Comparison of ENCODE assay signal across 8 cellular contexts in the genomic region with DNA sequence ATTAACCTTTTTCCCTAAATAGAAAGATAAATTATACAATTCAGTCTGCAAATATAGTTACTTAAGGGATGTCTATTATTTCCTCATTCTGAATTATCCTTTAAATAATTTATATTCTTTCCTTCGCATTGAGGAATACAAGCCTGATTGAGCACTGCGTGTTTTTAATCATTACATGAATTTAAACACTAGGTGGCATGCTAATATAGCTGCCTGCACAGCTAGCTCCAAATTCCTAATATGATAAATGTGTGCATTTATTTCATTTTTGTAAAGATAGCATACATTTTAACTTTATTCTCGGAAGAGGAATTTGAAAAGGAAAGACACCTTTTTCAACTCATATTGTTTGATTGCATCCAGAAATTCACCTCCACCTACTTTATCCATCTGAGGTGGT.
DNase-seq lines count a peak whose midpoint lies in the region; ATAC-seq and TF ChIP-seq lines count a peak whose summit lies in the region.
"Not testable (repeated sequence)": the region's sequence is repeated elsewhere in the genome, so short reads cannot be mapped to it uniquely, and the experiment has no call there.

No MANE protein-coding gene starts in this region.

- BruUV-seq in PC-9 (replicated peaks; lab: Mats Ljungman, UMichigan): not testable (repeated sequence)

- not testable (repeated sequence) for TF ChIP-seq EP300 in Ishikawa (IDR thresholded peaks at IDR 0.05; ENCODE audit: borderline replicate concordance)

- H3K27ac Mint-ChIP-seq in nephron: peak overlapping the region in 2 of 3 experiments; percentile 25 to 59

- H3K9ac ChIP-seq in DND-41 (ENCODE audit: low read depth, low read length): not testable (repeated sequence)

- POLR2A ChIA-PET in PC-9 (lab: Charles Lee; ENCODE audit: unreplicated experiment): not testable (repeated sequence)

- not testable (repeated sequence) for ATAC-seq in DND-41 (ENCODE audit: insufficient read depth, low read depth); foreskin keratinocyte

- in situ Hi-C loops in astrocyte of the cerebellum (cut with HindIII; ENCODE audit: low sequenced_read_pairs): not testable (repeated sequence)

- H3K27ac ChIP-seq in DND-41 (ENCODE audit: low read length); PC-9; foreskin keratinocyte; uterus: not testable (repeated sequence)

- not testable (repeated sequence) for H3K36me3 Mint-ChIP-seq in nephron (ENCODE audit: low read depth)

- H3K36me3 ChIP-seq in DND-41 (ENCODE audit: insufficient read depth, low read length); PC-9 (ENCODE audit: low read depth); uterus: not testable (repeated sequence)

- not testable (repeated sequence) for H3K4me3 Mint-ChIP-seq in nephron

- H3K27me3 ChIP-seq in DND-41 (ENCODE audit: insufficient read depth, low read length, poor library complexity); foreskin keratinocyte; uterus: not testable (repeated sequence)
- H3K27me3 ChIP-seq in PC-9 (ENCODE audit: insufficient read depth, low read depth): peaks cover 37% of the 10 kb centered on the region

- H3K9me3 ChIP-seq in DND-41 (ENCODE audit: insufficient read depth, low read length, severe bottlenecking); PC-9 (ENCODE audit: insufficient read depth, low read depth); uterus: not testable (repeated sequence)

- H3K27me3 Mint-ChIP-seq in nephron (ENCODE audit: low read depth): not testable (repeated sequence)

- not testable (repeated sequence) for H2AFZ ChIP-seq in DND-41 (ENCODE audit: low read depth, low read length); PC-9

- peaks cover 22% of the 10 kb centered on the region for H3K4me1 Mint-ChIP-seq in nephron

- TF ChIP-seq POLR2A in uterus (IDR thresholded peaks at IDR 0.05): not testable (repeated sequence)

- intact Hi-C loops in PC-9 (cut with micrococcal nuclease; ENCODE audit: unreplicated experiment): not testable (repeated sequence)
- intact Hi-C loops in uterus (cut with DNase I; ENCODE audit: low total_unique reads): loop anchor here (10.0 kb wide), 1 partner anchor 517 kb away; no protein-coding TSS in a partner anchor

- TF ChIP-seq RAD21 in Ishikawa (IDR thresholded peaks at IDR 0.05; ENCODE audit: low read depth): peak; percentile 56

- not testable (repeated sequence) for DNase-seq in DND-41; PC-9; astrocyte of the cerebellum (ENCODE audit: low read depth); foreskin keratinocyte; uterus
- DNase-seq in dermis blood vessel endothelial cell: peak; percentile 2

- H3K4me3 ChIP-seq in DND-41 (ENCODE audit: low read depth in 1 of 2, low read length in 2 of 2); PC-9; astrocyte of the cerebellum (ENCODE audit: low read depth, low read length); uterus: not testable (repeated sequence)

- H4K20me1 ChIP-seq in DND-41 (ENCODE audit: insufficient read depth, low read length); PC-9 (ENCODE audit: insufficient read depth): not testable (repeated sequence)

- not testable (repeated sequence) for H3K9me3 Mint-ChIP-seq in nephron

- H3K9me2 ChIP-seq in PC-9 (ENCODE audit: insufficient read depth): not testable (repeated sequence)

- CTCF ChIA-PET in PC-9 (lab: Charles Lee): not testable (repeated sequence)

- TF ChIP-seq CTCF in DND-41 (IDR thresholded peaks at IDR 0.05; ENCODE audit: borderline replicate concordance, extremely low read depth, low read length, poor library complexity, severe bottlenecking): peak; percentile 34
- TF ChIP-seq CTCF in PC-9 (conservative IDR thresholded peaks at IDR 0.05): peak; percentile 55
- peak; percentile 21 for TF ChIP-seq CTCF in astrocyte of the cerebellum (IDR thresholded peaks at IDR 0.05; ENCODE audit: low read depth, low read length, missing control alignments)
- TF ChIP-seq CTCF in foreskin keratinocyte (conservative IDR thresholded peaks at IDR 0.05): peak; percentile 70
- peak; percentile 57 to 70 (median 61) for TF ChIP-seq CTCF in nephron (IDR thresholded peaks at IDR 0.05; ENCODE audit: unreplicated experiment in 3 of 3)
- TF ChIP-seq CTCF in uterus (IDR thresholded peaks at IDR 0.05): peak in 3 of 4 experiments; percentile 26 to 41 (median 31)

- not testable (repeated sequence) for H3K4me1 ChIP-seq in DND-41 (ENCODE audit: insufficient read depth, low read length); PC-9 (replicated peaks; ENCODE audit: insufficient read depth); foreskin keratinocyte; uterus

- not testable (repeated sequence) for H3K79me2 ChIP-seq in DND-41 (ENCODE audit: insufficient read depth, low read length); PC-9 (ENCODE audit: low read depth)

- not testable (repeated sequence) for H3F3A ChIP-seq in PC-9 (ENCODE audit: insufficient read depth, low read depth)

- H3K4me2 ChIP-seq in DND-41 (ENCODE audit: insufficient read depth, low read length); PC-9: not testable (repeated sequence)
